ENCODE assay signal across 9 cellular contexts in genomic region chr5:90940227-90940995, GRCh38.
DNase-seq lines count a peak whose midpoint lies in the region; ATAC-seq and TF ChIP-seq lines count a peak whose summit lies in the region.
"Had no signal": no experiment of that assay in that cellular context is flagged by ENCODE, and none has a peak within 500 bp of the region (broad histone marks: within the 10 kb centered on the region; RNA-seq: fewer than 3 reads in every experiment).

No MANE protein-coding gene starts in this region.

- no peaks in the 10 kb centered on the region for H3K9me3 Mint-ChIP-seq in endothelial cell (ENCODE audit: unreplicated experiment)

- no peak overlapping the region for H3K4me2 ChIP-seq in osteoblast (ENCODE audit: insufficient read depth, low read length)
- H3K4me2 ChIP-seq: PC-9 had no signal

- H3K36me3 ChIP-seq in osteoblast (ENCODE audit: insufficient read depth, low read length), result no peaks in the 10 kb centered on the region

- peaks cover 4% of the 10 kb centered on the region for H3K4me1 Mint-ChIP-seq in endothelial cell (ENCODE audit: unreplicated experiment)

- peak overlapping the region; percentile 73 for H3K27ac Mint-ChIP-seq in endothelial cell (ENCODE audit: unreplicated experiment)

- H3K27me3 Mint-ChIP-seq in endothelial cell (ENCODE audit: unreplicated experiment), result no peaks in the 10 kb centered on the region

- no peak overlapping the region for H3K4me3 ChIP-seq in osteoblast (ENCODE audit: insufficient read depth, low read length)
- H3K4me3 ChIP-seq: PC-9 had no signal

- DNase-seq in EH (ENCODE audit: low read depth), result peak; percentile 35
- DNase-seq in RPMI8226, result peak; percentile 27
- DNase-seq in endothelial cell (ENCODE audit: low spot score), result peak; percentile 11
- DNase-seq in osteoblast (ENCODE audit: insufficient read length, low spot score, missing footprints), result no peak
- no peak for DNase-seq in AG20443 (ENCODE audit: low spot score)
- no peak for DNase-seq in G401 (ENCODE audit: low spot score)

- H3K4me1 ChIP-seq in osteoblast (ENCODE audit: insufficient read depth, low read length), result no peaks in the 10 kb centered on the region

- H3K27ac ChIP-seq in osteoblast (ENCODE audit: low read depth, low read length), result no peak overlapping the region
- H3K27ac ChIP-seq: PC-9 had no signal

- no peaks in the 10 kb centered on the region for H3K36me3 Mint-ChIP-seq in endothelial cell (ENCODE audit: low read depth, unreplicated experiment)

- ATAC-seq in GM21360 (IDR thresholded peaks at IDR 0.05; ENCODE audit: unreplicated experiment), result peak; percentile 100
- peak; percentile 97 for ATAC-seq in HG03457 (IDR thresholded peaks at IDR 0.05; ENCODE audit: unreplicated experiment)

- H3K27me3 ChIP-seq in osteoblast (ENCODE audit: insufficient read depth, low read length), result no peaks in the 10 kb centered on the region

- no peak overlapping the region for H3K4me3 Mint-ChIP-seq in endothelial cell (ENCODE audit: unreplicated experiment)

- H3K9me3 ChIP-seq in osteoblast (ENCODE audit: low read depth, low read length), result no peaks in the 10 kb centered on the region

- TF ChIP-seq CTCF in endothelial cell (IDR thresholded peaks at IDR 0.05; ENCODE audit: unreplicated experiment), result no peak
- no peak for TF ChIP-seq CTCF in osteoblast (IDR thresholded peaks at IDR 0.05; ENCODE audit: extremely low read depth, low read depth, low read length)

- in situ Hi-C loops in G401 (cut with HindIII; ENCODE audit: low sequenced_read_pairs), result no loop called here

- H2AFZ ChIP-seq in osteoblast (ENCODE audit: low read length), result peak overlapping the region; percentile 6
- H2AFZ ChIP-seq: PC-9 had no signal

- H3K79me2 ChIP-seq in osteoblast (ENCODE audit: insufficient read depth, low read length), result no peaks in the 10 kb centered on the region

- H4K20me1 ChIP-seq in osteoblast (ENCODE audit: insufficient read depth, low read length), result no peaks in the 10 kb centered on the region

Comparison
In these comparisons a context has a peak if more than half of its experiments do, and no peak if none do; other contexts are left out.
1. DNase-seq: peak in EH (single experiment), RPMI8226 (single experiment) and endothelial cell (single experiment); none in osteoblast (single experiment), AG20443 (single experiment) and G401 (single experiment).